In the genomic region with DNA sequence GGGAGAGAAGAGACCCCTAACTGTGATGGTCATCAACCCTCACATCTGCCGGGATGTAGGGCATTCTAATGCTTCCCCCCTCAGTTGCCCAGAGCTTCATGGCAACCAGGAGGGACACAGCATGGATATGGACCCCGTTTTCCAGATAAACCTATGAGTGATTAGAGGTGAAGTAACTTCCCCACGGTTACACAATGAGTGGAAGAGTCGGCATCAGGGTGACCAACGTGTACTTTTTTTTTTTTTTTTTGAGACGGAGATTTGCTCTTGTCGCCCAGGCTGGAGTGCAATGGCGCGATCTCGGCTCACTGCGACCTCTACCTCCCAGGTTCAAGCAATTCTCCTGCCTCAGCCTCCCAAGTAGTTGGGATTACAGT, we compare ENCODE assay signal across 17 cellular contexts. TPM values are rescaled to one million over a fixed set of nuclear protein-coding genes. Genes with fewer than 3 reads are reported as not detected.
A peak's percentile ranks its signal among the peaks of the same experiment; 100 is the strongest.
DNase-seq lines count a peak whose midpoint lies in the region; ATAC-seq and TF ChIP-seq lines count a peak whose summit lies in the region.
"Had no signal": no experiment of that assay in that cellular context is flagged by ENCODE, and none has a peak within 500 bp of the region (broad histone marks: within the 10 kb centered on the region; RNA-seq: fewer than 3 reads in every experiment).

No MANE protein-coding gene starts in this region.

- H3K4me1 ChIP-seq in BLaER1 (peaks cover 99% of the 10 kb centered on the region), neutrophil (ENCODE audit: control insufficient read depth in 1 of 2, insufficient read depth in 1 of 2, low read depth in 1 of 2, low read length in 1 of 2) (peaks cover 57 to 71% of the 10 kb centered on the region in 2 experiments)
- peaks cover 37% of the 10 kb centered on the region for H3K4me1 ChIP-seq in CD8-positive, alpha-beta T cell (ENCODE audit: insufficient read depth, low read length)

- H3K27me3 Mint-ChIP-seq in CD8-positive, alpha-beta T cell (ENCODE audit: low read depth): no peaks in the 10 kb centered on the region
- H3K27me3 Mint-ChIP-seq in central memory CD8-positive, alpha-beta T cell: no peaks in the 10 kb centered on the region
- H3K27me3 Mint-ChIP-seq: stimulated activated naive CD8-positive, alpha-beta T cell treated with anti-CD3 and anti-CD28 coated beads, Interleukin-15, Interleukin-2, amounts not matched to agents 100 ng/mL and 50 ng/mL, for 24 hours had no signal

- peaks cover 37% of the 10 kb centered on the region for H3K4me1 Mint-ChIP-seq in CD8-positive, alpha-beta T cell (ENCODE audit: low read depth)
- peaks cover 29% of the 10 kb centered on the region for H3K4me1 Mint-ChIP-seq in central memory CD8-positive, alpha-beta T cell

- H3K9me3 ChIP-seq in BLaER1 (no peaks in the 10 kb centered on the region), neutrophil (no peaks in the 10 kb centered on the region)
- no peaks in the 10 kb centered on the region for H3K9me3 ChIP-seq in CD8-positive, alpha-beta T cell (ENCODE audit: low read length)
- H3K9me3 ChIP-seq: ovary had no signal

- no peaks in the 10 kb centered on the region for H3K27me3 ChIP-seq in BLaER1
- no peaks in the 10 kb centered on the region for H3K27me3 ChIP-seq in CD8-positive, alpha-beta T cell (ENCODE audit: insufficient read depth, low read length)
- no peaks in the 10 kb centered on the region for H3K27me3 ChIP-seq in neutrophil
- H3K27me3 ChIP-seq: ovary had no signal

- CTCF ChIA-PET in CD8-positive, alpha-beta T cell (lab: Charles Lee): interaction anchor here (1.0 to 1.2 kb wide), 2 partner anchors 12 to 155 kb away, joined by 3 to 5 read pairs; no protein-coding TSS in a partner anchor

- peak overlapping the region; percentile 98 for H3K4me2 ChIP-seq in BLaER1

- H3K9ac ChIP-seq in BLaER1: no peak overlapping the region

- intact Hi-C loops in CD8-positive, alpha-beta T cell (cut with DNase I, micrococcal nuclease): loop anchor here in 1 of 2 experiments (5.0 kb wide), 1 partner anchor 99 kb away; no protein-coding TSS in a partner anchor

- H3K4me3 Mint-ChIP-seq in CD8-positive, alpha-beta T cell: no peak overlapping the region
- no peak overlapping the region for H3K4me3 Mint-ChIP-seq in central memory CD8-positive, alpha-beta T cell

- no peaks in the 10 kb centered on the region for H3K36me3 Mint-ChIP-seq in CD8-positive, alpha-beta T cell
- H3K36me3 Mint-ChIP-seq in central memory CD8-positive, alpha-beta T cell (ENCODE audit: insufficient read depth): peaks cover 15% of the 10 kb centered on the region

- peak overlapping the region; percentile 90 for H3K27ac Mint-ChIP-seq in CD8-positive, alpha-beta T cell
- H3K27ac Mint-ChIP-seq in central memory CD8-positive, alpha-beta T cell (ENCODE audit: low read depth): peak overlapping the region; percentile 82

- no peaks in the 10 kb centered on the region for H4K20me1 ChIP-seq in BLaER1

- POLR2A ChIA-PET in CD8-positive, alpha-beta T cell (lab: Charles Lee): interaction anchor here (1.0 to 1.6 kb wide), 2 partner anchors 77 to 155 kb away, joined by 4 read pairs; no protein-coding TSS in a partner anchor

- ATAC-seq in CD8-positive, alpha-beta T cell: no peak
- ATAC-seq in central memory CD8-positive, alpha-beta T cell (replicated peaks; ENCODE audit: extremely low read depth, poor library complexity, severe bottlenecking): no peak
- ATAC-seq in GM21737 (IDR thresholded peaks at IDR 0.05; ENCODE audit: unreplicated experiment): no peak

- H3K27ac ChIP-seq in BLaER1 (0 out of 2 replicates have a peak overlapping the region, but pooled peaks have one; percentile 87), neutrophil (peak overlapping the region; percentile 99)
- no peak overlapping the region for H3K27ac ChIP-seq in CD8-positive, alpha-beta T cell (ENCODE audit: low read depth, low read length)

- no peak for DNase-seq in CD8-positive, alpha-beta T cell
- DNase-seq in central memory CD8-positive, alpha-beta T cell (ENCODE audit: low spot score in 2 of 2): no peak
- DNase-seq in hypothalamus (lab: John Stamatoyannopoulos, UW) (no peak), 8988T (no peak), DMS153 (lab: John Stamatoyannopoulos, UW) (no peak)
- DNase-seq: activated CD4-positive, alpha-beta T cell treated with anti-CD3 and anti-CD28 coated beads for 1 hour; activated naive CD4-positive, alpha-beta T cell treated with Interleukin-2 at 50 U/mL for 16 hours; GOT3; NCI-H1436; NCI-H524 treated with DMSO at 0.1 percent for 48 hours; ovary; stimulated activated CD4-positive, alpha-beta T cell treated with anti-CD3 and anti-CD28 coated beads, Interleukin-2, amount 100 ng/mL, for 24 hours had no signal

- H3K4me3 ChIP-seq in BLaER1: no peak overlapping the region
- H3K4me3 ChIP-seq in CD8-positive, alpha-beta T cell (ENCODE audit: low read depth, low read length): no peak overlapping the region
- H3K4me3 ChIP-seq in neutrophil (ENCODE audit: low read depth in 1 of 2, low read length in 1 of 2): peak overlapping the region; percentile 77 to 89
- H3K4me3 ChIP-seq: coronary artery, ovary had no signal

- H3K9me3 Mint-ChIP-seq in CD8-positive, alpha-beta T cell: no peaks in the 10 kb centered on the region
- H3K9me3 Mint-ChIP-seq in central memory CD8-positive, alpha-beta T cell: no peaks in the 10 kb centered on the region
- H3K9me3 Mint-ChIP-seq: stimulated activated naive CD8-positive, alpha-beta T cell treated with anti-CD3 and anti-CD28 coated beads, Interleukin-15, Interleukin-2, amounts not matched to agents 100 ng/mL and 50 ng/mL, for 24 hours had no signal

- no peaks in the 10 kb centered on the region for H3K36me3 ChIP-seq in BLaER1
- H3K36me3 ChIP-seq in CD8-positive, alpha-beta T cell (ENCODE audit: insufficient read depth, low read length): no peaks in the 10 kb centered on the region
- no peaks in the 10 kb centered on the region for H3K36me3 ChIP-seq in neutrophil
- H3K36me3 ChIP-seq: ovary had no signal

- TF ChIP-seq CTCF in CD8-positive, alpha-beta T cell (IDR thresholded peaks at IDR 0.05): no peak
- TF ChIP-seq CTCF in neutrophil (IDR thresholded peaks at IDR 0.05): no peak

RNA-seq across cellular contexts. Expression of gene TXN2, which starts 25.0 kb away (rescaled TPM):
- total RNA-seq in CD8-positive, alpha-beta T cell: 10 to 100 TPM; 24.4 to 29.0 TPM

RNA-seq across cellular contexts. Expression of gene FOXRED2, which starts 50.4 kb away (rescaled TPM):
- 1 to 10 TPM; 2.1 TPM for total RNA-seq in CD8-positive, alpha-beta T cell

Comparison
In these comparisons a context has a peak if more than half of its experiments do, and no peak if none do; other contexts are left out.
1. H3K4me3 ChIP-seq: peak in neutrophil (2 of 2); none in BLaER1 (single experiment) and CD8-positive, alpha-beta T cell (single experiment).